Comparison of ENCODE assay signal across 7 cellular contexts in genomic region chr7:99326408-99326782, GRCh38. TPM values are rescaled to one million over a fixed set of nuclear protein-coding genes. Genes with fewer than 3 reads are reported as not detected.
DNase-seq lines count a peak whose midpoint lies in the region; ATAC-seq and TF ChIP-seq lines count a peak whose summit lies in the region.

No MANE protein-coding gene starts in this region.

- TF ChIP-seq EP300 in gastroesophageal sphincter (IDR thresholded peaks at IDR 0.05) = no peak

- TF ChIP-seq POLR2A in HCT116 (IDR thresholded peaks at IDR 0.05; ENCODE audit: borderline replicate concordance, extremely low read depth, insufficient read depth, insufficient read length) (no peak), gastroesophageal sphincter (IDR thresholded peaks at IDR 0.05) (no peak)

- H3K4me1 ChIP-seq in HCT116 (ENCODE audit: control insufficient read depth in 1 of 2, insufficient read depth in 2 of 2, low read length in 2 of 2) (peaks cover 23 to 48% of the 10 kb centered on the region in 2 experiments), gastroesophageal sphincter (peaks cover 0 to 60% (median 24%) of the 10 kb centered on the region in 3 donors), smooth muscle cell (ENCODE audit: low read depth) (peaks cover 12% of the 10 kb centered on the region)

- POLR2A ChIA-PET in HCT116 (lab: Charles Lee) = no interaction called here

- ATAC-seq in HCT116 (no peak), gastroesophageal sphincter (no peak), GM19463 (IDR thresholded peaks at IDR 0.05; ENCODE audit: unreplicated experiment) (no peak)

- peak overlapping the region; percentile 73 to 99 for H3K4me3 ChIP-seq in HCT116 (replicated peaks in 1 of 2; ENCODE audit: low read depth in 1 of 2, low read length in 2 of 2)
- peak overlapping the region; percentile 81 for H3K4me3 ChIP-seq in SU-DHL-6 (ENCODE audit: insufficient read depth, low read length, poor library complexity, severe bottlenecking)
- H3K4me3 ChIP-seq in gastroesophageal sphincter = peak overlapping the region; percentile 72 to 92
- H3K4me3 ChIP-seq in smooth muscle cell = peak overlapping the region; percentile 87

- BruUV-seq in HCT116 (replicated peaks; lab: Mats Ljungman, UMichigan) = no TSS peak

- intact Hi-C loops in HCT116 (cut with micrococcal nuclease) = no loop called here

- H3K9me3 ChIP-seq in HCT116 (ENCODE audit: control insufficient read depth in 1 of 2, insufficient read depth in 1 of 2, low read depth in 1 of 2, low read length in 2 of 2) = no peaks in the 10 kb centered on the region
- H3K9me3 ChIP-seq in SU-DHL-6 (ENCODE audit: insufficient read depth, low read length) = no peaks in the 10 kb centered on the region
- no peaks in the 10 kb centered on the region for H3K9me3 ChIP-seq in gastroesophageal sphincter
- H3K9me3 ChIP-seq in smooth muscle cell (replicated peaks; ENCODE audit: low read depth) = no peaks in the 10 kb centered on the region

- H3K27me3 ChIP-seq in HCT116 (ENCODE audit: insufficient read depth, low read length) (no peaks in the 10 kb centered on the region), SU-DHL-6 (ENCODE audit: low read length) (no peaks in the 10 kb centered on the region), gastroesophageal sphincter (no peaks in the 10 kb centered on the region), smooth muscle cell (ENCODE audit: low read depth) (no peaks in the 10 kb centered on the region)

- H3K36me3 ChIP-seq in HCT116 (ENCODE audit: control insufficient read depth in 1 of 2, insufficient read depth in 2 of 2, low read length in 2 of 2) = no peaks in the 10 kb centered on the region
- no peaks in the 10 kb centered on the region for H3K36me3 ChIP-seq in SU-DHL-6 (ENCODE audit: low read length)
- H3K36me3 ChIP-seq in gastroesophageal sphincter = no peaks in the 10 kb centered on the region
- no peaks in the 10 kb centered on the region for H3K36me3 ChIP-seq in smooth muscle cell (ENCODE audit: low read depth)

- H2AFZ ChIP-seq in HCT116 (ENCODE audit: low read depth, low read length, poor library complexity, severe bottlenecking) (no peak overlapping the region), SU-DHL-6 (ENCODE audit: low read depth, low read length, severe bottlenecking) (peak overlapping the region; percentile 69), smooth muscle cell (ENCODE audit: low read depth) (peak overlapping the region; percentile 92)

- CTCF ChIA-PET in HCT116 (lab: Charles Lee) = no interaction called here

- no peak for TF ChIP-seq RAD21 in HCT116 (IDR thresholded peaks at IDR 0.05; ENCODE audit: low read depth)

- DNase-seq in HCT116 (ENCODE audit: low read depth, low spot score) = no peak
- DNase-seq in smooth muscle cell (lab: John Stamatoyannopoulos, UW; ENCODE audit: unreplicated experiment) = no peak
- no peak for DNase-seq in globus pallidus (ENCODE audit: low spot score)
- DNase-seq in KBM-7 = no peak

- RAD21 ChIA-PET in HCT116 (lab: Charles Lee; ENCODE audit: low non-redundant PET in 1 of 2, low total read pairs in 2 of 2, uncharacterized antibody in 2 of 2, unreplicated experiment in 2 of 2) = no interaction called here

- TF ChIP-seq CTCF in HCT116 (IDR thresholded peaks at IDR 0.05 in 2 of 3, conservative IDR thresholded peaks at IDR 0.05 in 1 of 3; ENCODE audit: borderline replicate concordance in 1 of 3, insufficient read depth in 1 of 3, low read depth in 2 of 3, low read length in 2 of 3) = no peak
- no peak for TF ChIP-seq CTCF in SU-DHL-6 (IDR thresholded peaks at IDR 0.05; ENCODE audit: insufficient read depth, low read length, poor library complexity, severe bottlenecking)
- no peak for TF ChIP-seq CTCF in gastroesophageal sphincter (IDR thresholded peaks at IDR 0.05)
- TF ChIP-seq CTCF in smooth muscle cell (IDR thresholded peaks at IDR 0.05; ENCODE audit: borderline replicate concordance, insufficient read depth, poor library complexity, severe bottlenecking) = no peak

- H3K79me2 ChIP-seq in HCT116 (ENCODE audit: insufficient read depth, low read length) = peaks cover 62% of the 10 kb centered on the region
- peaks cover 65% of the 10 kb centered on the region for H3K79me2 ChIP-seq in SU-DHL-6 (ENCODE audit: insufficient read depth, low read length)
- H3K79me2 ChIP-seq in smooth muscle cell (ENCODE audit: low read depth) = peaks cover 55% of the 10 kb centered on the region

- H3F3A ChIP-seq in SU-DHL-6 (ENCODE audit: insufficient read depth) (peaks cover 7% of the 10 kb centered on the region; the same call in 1 of the 2 replicates), smooth muscle cell (ENCODE audit: low read depth) (no peaks in the 10 kb centered on the region)

- H4K20me1 ChIP-seq in HCT116 (ENCODE audit: insufficient read depth) (no peaks in the 10 kb centered on the region), SU-DHL-6 (ENCODE audit: low read depth, low read length) (peaks cover 17% of the 10 kb centered on the region; the same call in 1 of the 2 replicates), smooth muscle cell (ENCODE audit: low read depth) (peaks cover 46% of the 10 kb centered on the region)

- 1 to 3% methylated on average over 7 to 10 of the region's 10 CpGs for WGBS in gastroesophageal sphincter (ENCODE audit: low coverage in 1 of 2), 2 donors
- WGBS in smooth muscle cell (ENCODE audit: low lambda C conversion rate) = 8% methylated on average over 10 of the region's 10 CpGs

- H3K4me2 ChIP-seq in HCT116 (ENCODE audit: low read length) (peak overlapping the region; percentile 83), SU-DHL-6 (ENCODE audit: low read depth, low read length, poor library complexity, severe bottlenecking) (peak overlapping the region; percentile 85), smooth muscle cell (peak overlapping the region; percentile 99)

- in situ Hi-C loops in KBM-7 (cut with MboI; ENCODE audit: low pct_unique_long_range_greater_than_20kb, low sequenced_read_pairs) = no loop called here

- H3K9me2 ChIP-seq in HCT116 (ENCODE audit: insufficient read depth) = no peaks in the 10 kb centered on the region
- no peaks in the 10 kb centered on the region for H3K9me2 ChIP-seq in SU-DHL-6 (replicated peaks; ENCODE audit: insufficient read depth, low read length)

- H3K27ac ChIP-seq in HCT116 (ENCODE audit: low read depth, low read length) (peak overlapping the region; percentile 84), SU-DHL-6 (ENCODE audit: low read depth, low read length) (peak overlapping the region; percentile 42; the same call in 1 of the 2 replicates), gastroesophageal sphincter (peak overlapping the region; percentile 76 to 91 (median 83)), smooth muscle cell (ENCODE audit: low read depth) (peak overlapping the region; percentile 84)

- H3K9ac ChIP-seq in HCT116 (ENCODE audit: low read length) (peak overlapping the region; percentile 97), SU-DHL-6 (ENCODE audit: low read length) (peak overlapping the region; percentile 95), smooth muscle cell (ENCODE audit: low read depth) (peak overlapping the region; percentile 98)

TF ChIP-seq in HCT116, 20 proteins besides CTCF, POLR2A, EP300 and RAD21:
- TF ChIP-seq CBX3 (IDR thresholded peaks at IDR 0.05; ENCODE audit: low read depth) = no peak
- TF ChIP-seq SIN3A (IDR thresholded peaks at IDR 0.05; ENCODE audit: low read depth) = no peak
- TF ChIP-seq EGR1 (IDR thresholded peaks at IDR 0.05; ENCODE audit: low read depth) = no peak
- no peak for TF ChIP-seq POLR2AphosphoS5 (IDR thresholded peaks at IDR 0.05; ENCODE audit: low read depth, low read length)
- TF ChIP-seq ZFX (IDR thresholded peaks at IDR 0.05) = no peak

RNA-seq across cellular contexts. Expression of gene ARPC1A, which starts 0.7 kb away (rescaled TPM):
- total RNA-seq in HCT116 (2021; ENCODE audit: unreplicated experiment) (250 TPM), gastroesophageal sphincter (100 to 1,000 TPM in 2 of 4 donors, 10 to 100 TPM in 2; 75.0 to 112 (median 98.3) TPM), smooth muscle cell (80.8 and 85.0 TPM in 2 replicates)
- 222 and 242 TPM in 2 replicates for polyA plus RNA-seq in HCT116 (2012)
- 109 and 113 TPM in 2 replicates for polyA plus RNA-seq in smooth muscle cell

RNA-seq across cellular contexts. Expression of gene ARPC1B, which starts 48.1 kb away (rescaled TPM):
- 192 TPM for total RNA-seq in HCT116 (2021; ENCODE audit: unreplicated experiment)
- 365 and 430 TPM in 2 replicates for polyA plus RNA-seq in HCT116 (2012)
- total RNA-seq in gastroesophageal sphincter = 100 to 1,000 TPM in 3 of 4 donors, 10 to 100 TPM in 1; 69.9 to 158 (median 138) TPM
- 105 and 167 TPM in 2 replicates for total RNA-seq in smooth muscle cell
- 204 and 225 TPM in 2 replicates for polyA plus RNA-seq in smooth muscle cell

RNA-seq across cellular contexts. Expression of gene MYH16, which starts 53.8 kb away (rescaled TPM):
- total RNA-seq in HCT116 (2021; ENCODE audit: unreplicated experiment) = 0.57 TPM
- 1.9 and 2.6 TPM in 2 replicates for polyA plus RNA-seq in HCT116 (2012)
- not detected for total RNA-seq in gastroesophageal sphincter
- total RNA-seq in smooth muscle cell = not detected in 2 replicates
- not detected in 2 replicates for polyA plus RNA-seq in smooth muscle cell
